10 cellular contexts compared by ENCODE assay signal in the genomic region with DNA sequence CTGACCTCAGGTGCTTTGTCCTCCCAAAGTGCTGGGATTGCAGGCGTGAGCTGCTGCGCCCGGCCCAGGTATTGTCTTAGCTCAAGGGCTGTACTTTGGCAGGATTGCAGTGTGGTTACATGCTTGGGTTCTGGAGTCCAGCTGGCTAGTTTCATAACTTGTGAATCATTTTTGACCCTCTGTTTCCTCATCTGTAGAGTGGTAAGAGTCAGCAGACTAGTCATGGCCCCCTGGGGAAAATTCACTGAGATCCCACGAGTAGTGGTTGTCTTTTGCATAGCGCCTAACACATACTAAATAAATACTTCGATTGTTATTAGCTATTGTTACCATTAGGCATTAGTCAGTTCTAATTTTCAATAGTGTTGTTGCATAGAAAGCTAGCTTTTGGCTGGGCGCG. TPM values are rescaled to one million over a fixed set of nuclear protein-coding genes. Genes with fewer than 3 reads are reported as not detected.
DNase-seq lines count a peak whose midpoint lies in the region; TF ChIP-seq lines count a peak whose summit lies in the region.
"Had no signal": no experiment of that assay in that cellular context is flagged by ENCODE, and none has a peak within 500 bp of the region (broad histone marks: within the 10 kb centered on the region; RNA-seq: fewer than 3 reads in every experiment).

No MANE protein-coding gene starts in this region.

- H3K4me1 Mint-ChIP-seq in glutamatergic neuron (ENCODE audit: low read depth, unreplicated experiment): peaks cover 26% of the 10 kb centered on the region
- no peaks in the 10 kb centered on the region for H3K4me1 Mint-ChIP-seq in immature natural killer cell

- TF ChIP-seq CTCF in glutamatergic neuron (IDR thresholded peaks at IDR 0.05; ENCODE audit: partially characterized antibody, unreplicated experiment): no peak

- no peaks in the 10 kb centered on the region for H3K36me3 Mint-ChIP-seq in glutamatergic neuron (ENCODE audit: unreplicated experiment)
- peaks cover under 1 to 27% (median 14%) of the 10 kb centered on the region in 3 donors for H3K36me3 Mint-ChIP-seq in immature natural killer cell

- DNase-seq in ELR (ENCODE audit: low read depth) (peak; percentile 97), RKO (ENCODE audit: low spot score) (peak; percentile 74), glutamatergic neuron (no peak), occipital lobe (lab: John Stamatoyannopoulos, UW) (no peak), immature natural killer cell (no peak)
- DNase-seq in activated naive CD4-positive, alpha-beta T cell treated with anti-CD3 and anti-CD28 coated beads, Interleukin-2, amount 50 U/mL, for 16 hours: no peak
- DNase-seq: activated CD4-positive, alpha-beta T cell treated with anti-CD3 and anti-CD28 coated beads, Interleukin-2, amount 50 U/mL, for 4 hours; body of pancreas; CD8-positive, alpha-beta T cell; KBM-7 had no signal

- peak overlapping the region; percentile 22 for H3K27ac Mint-ChIP-seq in glutamatergic neuron (ENCODE audit: unreplicated experiment)
- no peak overlapping the region for H3K27ac Mint-ChIP-seq in immature natural killer cell
- H3K27ac Mint-ChIP-seq: CD8-positive, alpha-beta T cell had no signal

- H3K27me3 Mint-ChIP-seq in glutamatergic neuron (ENCODE audit: unreplicated experiment) (peaks cover 4% of the 10 kb centered on the region), immature natural killer cell (ENCODE audit: low read depth in 3 of 3) (peaks cover 0 to 4% (median 0%) of the 10 kb centered on the region in 3 donors)

- H3K9me3 Mint-ChIP-seq in glutamatergic neuron (ENCODE audit: unreplicated experiment) (peaks cover 8% of the 10 kb centered on the region), immature natural killer cell (no peaks in the 10 kb centered on the region)
- H3K9me3 Mint-ChIP-seq: CD8-positive, alpha-beta T cell had no signal

- H3K4me3 Mint-ChIP-seq in glutamatergic neuron (ENCODE audit: unreplicated experiment): no peak overlapping the region
- H3K4me3 Mint-ChIP-seq in immature natural killer cell: no peak overlapping the region
- H3K4me3 Mint-ChIP-seq: CD8-positive, alpha-beta T cell had no signal

RNA-seq across cellular contexts. Expression of gene PTPA, which starts 14.3 kb away (rescaled TPM):
- total RNA-seq in glutamatergic neuron (ENCODE audit: unreplicated experiment): 166 TPM
- 57.9 TPM for total RNA-seq in occipital lobe
- 10 to 100 TPM; 16.8 to 19.1 (median 19.0) TPM for polyA plus RNA-seq in immature natural killer cell

RNA-seq across cellular contexts. Expression of gene CRAT, which starts 14.9 kb away (rescaled TPM):
- total RNA-seq in glutamatergic neuron (ENCODE audit: unreplicated experiment): 95.8 TPM
- total RNA-seq in occipital lobe: 13.6 TPM
- 10 to 100 TPM in 2 of 3 donors, 1 to 10 TPM in 1; 9.8 to 22.4 (median 16.7) TPM for polyA plus RNA-seq in immature natural killer cell

RNA-seq across cellular contexts. Expression of gene DOLPP1, which starts 44.6 kb away (rescaled TPM):
- 44.2 TPM for total RNA-seq in glutamatergic neuron (ENCODE audit: unreplicated experiment)
- total RNA-seq in occipital lobe: 16.5 TPM
- 10 to 100 TPM in 2 of 3 donors, 1 to 10 TPM in 1; 9.0 to 13.1 (median 12.9) TPM for polyA plus RNA-seq in immature natural killer cell

RNA-seq across cellular contexts. Expression of gene IER5L, which starts 52.6 kb away (rescaled TPM):
- 36.0 TPM for total RNA-seq in glutamatergic neuron (ENCODE audit: unreplicated experiment)
- total RNA-seq in occipital lobe: 44.3 TPM
- polyA plus RNA-seq in immature natural killer cell: 1 to 10 TPM in 1 of 3 donors, under 1 TPM in 2; 0.15 to 1.1 (median 0.16) TPM

Comparison
In these comparisons a context has a peak if more than half of its experiments do, and no peak if none do; other contexts are left out.
1. DNase-seq: peak in ELR (single experiment) and RKO (single experiment); none in glutamatergic neuron (single experiment), activated naive CD4-positive, alpha-beta T cell treated with anti-CD3 and anti-CD28 coated beads, Interleukin-2, amount 50 U/mL, for 16 hours (single experiment), occipital lobe (single experiment) and immature natural killer cell (0 of 3).